8 cellular contexts compared by ENCODE assay signal in genomic region chr9:36258170-36258988, GRCh38. TPM values are rescaled to one million over a fixed set of nuclear protein-coding genes. Genes with fewer than 3 reads are reported as not detected.
DNase-seq lines count a peak whose midpoint lies in the region; ATAC-seq and TF ChIP-seq lines count a peak whose summit lies in the region.

Gene GNE (minus strand): TSS chr9:36258448. CDS start chr9:36249355, 9,093 bp downstream.

- ATAC-seq in HG02623 (IDR thresholded peaks at IDR 0.05; ENCODE audit: unreplicated experiment) (peak; percentile 86), T-helper 17 cell (peak; percentile 90), left cardiac atrium (peak; percentile 99), upper lobe of left lung (ENCODE audit: low FRiP score in 2 of 2) (peak; percentile 99)

- no peaks in the 10 kb centered on the region for H3K36me3 Mint-ChIP-seq in T-helper 17 cell (ENCODE audit: low read depth)

- DNase-seq in GM10248 (ENCODE audit: extremely low spot score): peak; percentile 95
- DNase-seq in NCI-H1436 (lab: John Stamatoyannopoulos, UW): peak; percentile 94
- DNase-seq in T-helper 17 cell: peak; percentile 94 to 98 (median 96)
- peak; percentile 79 to 99 (median 96) for DNase-seq in amygdala (lab: John Stamatoyannopoulos, UW)
- peak; percentile 99 for DNase-seq in left cardiac atrium
- peak; percentile 100 for DNase-seq in posterior vena cava (ENCODE audit: low spot score)
- peak; percentile 97 to 99 for DNase-seq in upper lobe of left lung

- TF ChIP-seq POLR2A in upper lobe of left lung (IDR thresholded peaks at IDR 0.05): peak in 3 of 4 donors; percentile 78 to 90 (median 89)

- 0 to 6% methylated on average over 12 to 16 of the region's 78 CpGs for WGBS in upper lobe of left lung, 2 donors

- H3K36me3 ChIP-seq in upper lobe of left lung: no peaks in the 10 kb centered on the region

- H3K27ac ChIP-seq in upper lobe of left lung: peak within 1 kb of the TSS; percentile 98 to 99 (median 98)

- peak in 1 of 4 donors; percentile 17 for TF ChIP-seq EP300 in upper lobe of left lung (IDR thresholded peaks at IDR 0.05)

- no peaks in the 10 kb centered on the region for H3K9me3 ChIP-seq in T-helper 17 cell (ENCODE audit: control insufficient read depth, low read length, poor library complexity, severe bottlenecking)
- no peaks in the 10 kb centered on the region for H3K9me3 ChIP-seq in upper lobe of left lung

- peak within 1 kb of the TSS; percentile 98 for H3K4me3 Mint-ChIP-seq in T-helper 17 cell

- H3K27me3 Mint-ChIP-seq in T-helper 17 cell: no peaks in the 10 kb centered on the region

- peak within 1 kb of the TSS; percentile 95 for H3K27ac Mint-ChIP-seq in T-helper 17 cell

- H3K4me3 ChIP-seq in upper lobe of left lung: peak within 1 kb of the TSS; percentile 98 to 99 (median 98)

- peaks cover 4% of the 10 kb centered on the region for H3K4me1 Mint-ChIP-seq in T-helper 17 cell

- peaks cover 5 to 20% (median 12%) of the 10 kb centered on the region in 4 donors for H3K4me1 ChIP-seq in upper lobe of left lung

- POLR2A ChIA-PET in GM10248 (lab: Yijun Ruan, JAX): interaction anchor here (0.6 to 1.1 kb wide), 4 partner anchors 9 to 501 kb away, joined by 3 to 6 read pairs (median 4); partner anchors contain the start of gene CLTA

- CTCF ChIA-PET in GM10248 (lab: Yijun Ruan, JAX): interaction anchor here (1.1 to 2.5 kb wide), 4 partner anchors 10 to 471 kb away, joined by 3 to 15 read pairs (median 5); no protein-coding TSS in a partner anchor

- TF ChIP-seq CTCF in GM10248 (IDR thresholded peaks at IDR 0.05; ENCODE audit: control extremely low read depth, extremely low read depth, low read depth, missing control alignments) (no peak), upper lobe of left lung (IDR thresholded peaks at IDR 0.05) (peak in 1 of 6 experiments; percentile 18)

- intact Hi-C loops in left cardiac atrium (cut with DNase I) (no loop called here), posterior vena cava (cut with DNase I) (no loop called here)

- H3K27me3 ChIP-seq in upper lobe of left lung: no peaks in the 10 kb centered on the region

RNA-seq across cellular contexts. Expression of gene GNE, which starts in this region (rescaled TPM):
- total RNA-seq in T-helper 17 cell (10 to 100 TPM; 13.3 to 15.4 TPM), left cardiac atrium (10 to 100 TPM; 14.3 to 17.7 TPM), posterior vena cava (10 to 100 TPM; 14.9 to 22.3 TPM), upper lobe of left lung (10 to 100 TPM in 4 of 6 donors, 1 to 10 TPM in 2; 9.0 to 23.6 (median 13.4) TPM)

Comparison
In these comparisons a context has a peak if more than half of its experiments do, and no peak if none do; other contexts are left out.
1. Peak in every context shown above with its lines: DNase-seq, ATAC-seq, H3K4me3 ChIP-seq and H3K27ac ChIP-seq.